Comparison of ENCODE assay signal across 8 cellular contexts in genomic region chr3:123449092-123449985, GRCh38. TPM values are rescaled to one million over a fixed set of nuclear protein-coding genes. Genes with fewer than 3 reads are reported as not detected.
DNase-seq lines count a peak whose midpoint lies in the region; ATAC-seq and TF ChIP-seq lines count a peak whose summit lies in the region.

No MANE protein-coding gene starts in this region.

- ATAC-seq in Right ventricle myocardium inferior, result peak; percentile 62
- ATAC-seq in HG03135 (IDR thresholded peaks at IDR 0.05; ENCODE audit: unreplicated experiment), result no peak
- no peak for ATAC-seq in GM21529 (IDR thresholded peaks at IDR 0.05; ENCODE audit: unreplicated experiment)

- no peak overlapping the region for H3K18ac ChIP-seq in trophoblast cell (ENCODE audit: low read length)

- H3K23ac ChIP-seq in trophoblast cell (ENCODE audit: low read length), result no peak overlapping the region

- H3K14ac ChIP-seq in trophoblast cell (ENCODE audit: low read length), result no peak overlapping the region

- peak overlapping the region; percentile 40 for H4K91ac ChIP-seq in trophoblast cell (ENCODE audit: low read depth, low read length)

- H3K27ac ChIP-seq in left ventricle myocardium inferior (replicated peaks), result peak overlapping the region; percentile 92
- no peak overlapping the region for H3K27ac ChIP-seq in trophoblast cell (ENCODE audit: low read depth, low read length)

- no peak overlapping the region for H2BK12ac ChIP-seq in trophoblast cell (ENCODE audit: low read length)

- no peak overlapping the region for H2BK5ac ChIP-seq in trophoblast cell (ENCODE audit: low read depth, low read length, poor library complexity)

- peak overlapping the region; percentile 98 for H3K4me2 ChIP-seq in trophoblast cell (ENCODE audit: low read length)

- H2BK120ac ChIP-seq in trophoblast cell (ENCODE audit: insufficient read depth, low read length, poor library complexity), result no peak overlapping the region

- WGBS in trophoblast cell (ENCODE audit: extremely low coverage, insufficient coverage, insufficient read length), result no CpG with 5 or more reads among the region's 114 CpGs

- no peak overlapping the region for H4K8ac ChIP-seq in trophoblast cell (ENCODE audit: low read depth, low read length)

- H3K79me1 ChIP-seq in trophoblast cell (ENCODE audit: low read length), result peaks cover 2% of the 10 kb centered on the region

- no peak overlapping the region for H2AK5ac ChIP-seq in trophoblast cell (ENCODE audit: low read length)

- no peak for TF ChIP-seq CTCF in left ventricle myocardium inferior (IDR thresholded peaks at IDR 0.05; ENCODE audit: borderline replicate concordance)

- no peaks in the 10 kb centered on the region for H3K79me2 ChIP-seq in trophoblast cell (ENCODE audit: control insufficient read depth, insufficient read depth, low read length, poor library complexity)

- H3K4me1 ChIP-seq in left ventricle myocardium inferior (peaks cover 44% of the 10 kb centered on the region), trophoblast cell (ENCODE audit: control insufficient read depth in 1 of 2, insufficient read depth in 2 of 2, low read length in 2 of 2) (peaks cover 7 to 13% of the 10 kb centered on the region in 2 experiments)

- H3K4me3 ChIP-seq in left ventricle myocardium inferior (peak overlapping the region; percentile 86), trophoblast cell (ENCODE audit: low read depth, low read length) (peak overlapping the region; percentile 59)

- H3K36me3 ChIP-seq in left ventricle myocardium inferior (peaks cover 7% of the 10 kb centered on the region), trophoblast cell (ENCODE audit: control insufficient read depth in 1 of 2, insufficient read depth in 2 of 2, low read length in 2 of 2) (no peaks in the 10 kb centered on the region)

- no peak overlapping the region for H3K4ac ChIP-seq in trophoblast cell (ENCODE audit: low read depth, low read length)

- no peak overlapping the region for H4K12ac ChIP-seq in trophoblast cell (ENCODE audit: low read depth, low read length)

- H3K27me3 ChIP-seq in left ventricle myocardium inferior (ENCODE audit: low read depth), result peaks cover 58% of the 10 kb centered on the region
- H3K27me3 ChIP-seq in trophoblast cell (ENCODE audit: insufficient read depth, low read length), result peaks cover 39% of the 10 kb centered on the region

- H3K9me3 ChIP-seq in left ventricle myocardium inferior (replicated peaks) (no peaks in the 10 kb centered on the region), trophoblast cell (ENCODE audit: insufficient read depth, low read depth, low read length) (peaks cover 2% of the 10 kb centered on the region)

- DNase-seq in Right ventricle myocardium inferior (ENCODE audit: missing footprints) (no peak), cardiac septum (ENCODE audit: low spot score) (no peak), left ventricle myocardium inferior (peak; percentile 61), trophoblast cell (peak in 1 of 2 donors; percentile 29), posterior vena cava (ENCODE audit: low spot score) (no peak)
- peak; percentile 38 to 41 for DNase-seq in activated T-cell treated with anti-CD3 and anti-CD28 coated beads, Interleukin-2, amount 50 U/mL, for 48 hours

- intact Hi-C loops in Right ventricle myocardium inferior (cut with DNase I), result loop anchor here (2.0 to 5.0 kb wide), 4 partner anchors 37 to 102 kb away; no protein-coding TSS in a partner anchor
- intact Hi-C loops in cardiac septum (cut with DNase I), result loop anchor here (2.0 to 5.0 kb wide), 3 partner anchors 39 to 102 kb away; no protein-coding TSS in a partner anchor
- intact Hi-C loops in left ventricle myocardium inferior (cut with micrococcal nuclease), result no loop called here
- intact Hi-C loops in posterior vena cava (cut with DNase I), result loop anchor here (5.0 to 10.0 kb wide), 3 partner anchors 37 to 117 kb away; no protein-coding TSS in a partner anchor

- H2AFZ ChIP-seq in trophoblast cell (ENCODE audit: insufficient read depth, low read length, poor library complexity), result peak overlapping the region; percentile 25

- no peak overlapping the region for H3K9ac ChIP-seq in trophoblast cell (ENCODE audit: low read length)

RNA-seq across cellular contexts. Expression of gene ADCY5, which starts 0.4 kb away (rescaled TPM):
- total RNA-seq in Right ventricle myocardium inferior (232 TPM), cardiac septum (192 TPM), left ventricle myocardium inferior (249 TPM), posterior vena cava (10 to 100 TPM; 41.1 to 42.6 TPM)
- 8.2 and 9.9 TPM in 2 replicates for polyA plus RNA-seq in trophoblast cell (2013)

Comparison
In these comparisons a context has a peak if more than half of its experiments do, and no peak if none do; other contexts are left out.
1. DNase-seq: peak in activated T-cell treated with anti-CD3 and anti-CD28 coated beads, Interleukin-2, amount 50 U/mL, for 48 hours (2 of 2) and left ventricle myocardium inferior (single experiment); none in Right ventricle myocardium inferior (single experiment), cardiac septum (single experiment) and posterior vena cava (single experiment).